In the genomic region with DNA sequence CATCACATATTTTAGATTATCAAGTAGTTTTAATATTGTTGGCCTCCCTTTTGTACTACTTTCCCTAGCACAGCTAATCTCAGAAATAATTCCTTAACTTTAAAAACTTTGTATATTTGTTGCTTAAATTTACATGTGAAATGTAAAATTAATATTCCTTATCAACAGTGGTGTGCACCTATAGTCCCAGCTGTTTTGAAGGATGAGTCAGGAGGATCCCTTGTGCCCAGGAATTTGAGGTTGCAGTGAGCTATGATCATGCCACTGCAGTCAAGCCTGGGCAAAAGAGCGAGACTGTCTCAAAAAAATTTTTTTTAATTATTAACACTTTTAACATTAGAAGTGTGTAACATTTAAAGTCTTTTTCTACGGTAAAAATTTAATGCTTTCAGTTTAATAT, we compare ENCODE assay signal across 22 cellular contexts.
"Had no signal": no experiment of that assay in that cellular context is flagged by ENCODE, and none has a peak within 500 bp of the region (broad histone marks: within the 10 kb centered on the region; RNA-seq: fewer than 3 reads in every experiment).

No MANE protein-coding gene starts in this region.

- H3K36me3 ChIP-seq: heart right ventricle, left ventricle myocardium inferior, ovary, prostate gland, sigmoid colon, stomach, thyroid gland, upper lobe of left lung, vagina had no signal

- H3K27me3 ChIP-seq: heart right ventricle, ovary, sigmoid colon, stomach, thyroid gland, upper lobe of left lung, vagina had no signal

- FAIRE-seq: endothelial cell of umbilical vein had no signal

- H3K9me3 ChIP-seq: heart right ventricle, left ventricle myocardium inferior, ovary, prostate gland, sigmoid colon, stomach, thyroid gland, upper lobe of left lung, vagina had no signal

- ATAC-seq: esophagus mucosa; heart right ventricle; stimulated activated naive B cell treated with anti-CD40 and anti-IgM and Interleukin-4, amounts not matched to agents 10 μg/mL and 1 μg/mL and 100 μg/mL, for 72 hours had no signal

- H3K27ac ChIP-seq: heart right ventricle, left ventricle myocardium inferior, ovary, prostate gland, sigmoid colon, stomach, thyroid gland, upper lobe of left lung, vagina had no signal

- H3K4me3 ChIP-seq: heart right ventricle, left ventricle myocardium inferior, lung, ovary, prostate gland, sigmoid colon, stomach, thyroid gland, upper lobe of left lung, vagina had no signal

- DNase-seq: activated CD4-positive, alpha-beta T cell treated with anti-CD3 and anti-CD28 coated beads for 4 hours; activated CD4-positive, alpha-beta T cell treated with anti-CD3 and anti-CD28 coated beads, Interleukin-2, amount 50 U/mL, for 4 hours; activated effector memory CD4-positive, alpha-beta T cell treated with Interleukin-2 at 50 U/mL for 16 hours; activated naive CD4-positive, alpha-beta T cell treated with anti-CD3 and anti-CD28 coated beads for 36 hours; amygdala; central memory CD4-positive, alpha-beta T cell; heart right ventricle; left ventricle myocardium inferior; nephron progenitor cell; ovary; sigmoid colon; stimulated activated CD4-positive, alpha-beta T cell treated with anti-CD3 and anti-CD28 coated beads, Interleukin-15, amount 100 ng/mL, for 24 hours; stimulated activated CD4-positive, alpha-beta T cell treated with anti-CD3 and anti-CD28 coated beads, Interleukin-2, amount 100 ng/mL, for 24 hours; stimulated activated naive B cell treated with anti-CD40 and anti-IgM and Interleukin-4, amounts not matched to agents 10 μg/mL and 1 μg/mL and 100 μg/mL, for 72 hours; stomach; thyroid gland; upper lobe of left lung had no signal
